Comparison of ENCODE assay signal across 22 cellular contexts in the genomic region with DNA sequence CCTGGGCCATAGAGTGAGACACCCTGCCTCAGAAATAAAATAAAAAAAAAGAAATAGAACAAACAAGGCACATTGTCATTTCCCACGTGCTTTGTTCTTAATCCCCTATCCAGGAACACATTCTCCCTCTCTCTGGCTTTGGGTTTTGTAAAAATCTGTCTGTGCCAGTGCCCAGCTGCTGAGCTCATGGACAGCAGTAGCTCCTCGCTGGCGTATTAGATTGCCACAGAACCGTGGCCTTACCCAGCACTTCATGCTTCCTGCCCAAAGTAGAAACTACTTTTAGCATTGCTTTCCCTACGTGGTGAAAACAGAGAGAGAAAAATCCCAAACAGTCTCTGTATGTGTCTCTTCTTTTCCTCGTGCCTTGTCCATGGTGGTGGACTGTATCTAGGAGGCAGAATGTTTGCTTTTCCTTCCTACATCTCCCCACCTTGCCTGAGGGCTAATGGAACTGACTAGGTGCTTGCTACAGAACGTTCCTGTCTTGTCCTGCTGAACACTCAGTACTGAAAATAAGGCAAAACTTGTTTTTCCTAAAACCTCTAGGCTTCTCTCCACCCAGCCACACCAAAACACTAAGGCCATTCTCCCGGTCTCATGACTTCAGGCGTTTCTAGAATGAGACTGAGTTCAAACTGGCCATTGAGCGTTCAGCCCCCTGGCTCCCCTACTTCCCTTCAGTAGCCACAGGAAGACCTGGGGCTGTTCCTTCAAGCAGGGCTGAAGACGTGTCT. TPM values are rescaled to one million over a fixed set of nuclear protein-coding genes. Genes with fewer than 3 reads are reported as not detected.
A peak's percentile ranks its signal among the peaks of the same experiment; 100 is the strongest.
DNase-seq lines count a peak whose midpoint lies in the region; ATAC-seq and TF ChIP-seq lines count a peak whose summit lies in the region.
"Had no signal": no experiment of that assay in that cellular context is flagged by ENCODE, and none has a peak within 500 bp of the region (broad histone marks: within the 10 kb centered on the region; RNA-seq: fewer than 3 reads in every experiment).

No MANE protein-coding gene starts in this region.

- ATAC-seq in activated naive CD8-positive, alpha-beta T cell treated with anti-CD3 and anti-CD28 coated beads, Interleukin-2, amount 10 ng/mL, durations not matched to agents 7 days and 5 days (ENCODE audit: low read depth): no peak
- ATAC-seq in GM21528 (IDR thresholded peaks at IDR 0.05; ENCODE audit: low FRiP score, unreplicated experiment): no peak
- ATAC-seq: effector memory CD8-positive, alpha-beta T cell; heart right ventricle; lower lobe of right lung; naive thymus-derived CD4-positive, alpha-beta T cell had no signal

- no peaks in the 10 kb centered on the region for H3K36me3 Mint-ChIP-seq in activated naive CD8-positive, alpha-beta T cell treated with anti-CD3 and anti-CD28 coated beads, Interleukin-2, amount 10 ng/mL, durations not matched to agents 7 days and 5 days
- peaks cover 5% of the 10 kb centered on the region for H3K36me3 Mint-ChIP-seq in activated naive CD8-positive, alpha-beta T cell treated with anti-CD3 and anti-CD28 coated beads for 36 hours
- H3K36me3 Mint-ChIP-seq in mesothelial cell of epicardium: peaks cover 3% of the 10 kb centered on the region

- no peaks in the 10 kb centered on the region for H3K27me3 Mint-ChIP-seq in activated naive CD8-positive, alpha-beta T cell treated with anti-CD3 and anti-CD28 coated beads, Interleukin-2, amount 10 ng/mL, durations not matched to agents 7 days and 5 days
- H3K27me3 Mint-ChIP-seq in activated naive CD8-positive, alpha-beta T cell treated with anti-CD3 and anti-CD28 coated beads for 36 hours: no peaks in the 10 kb centered on the region
- no peaks in the 10 kb centered on the region for H3K27me3 Mint-ChIP-seq in mesothelial cell of epicardium (ENCODE audit: low read depth)
- H3K27me3 Mint-ChIP-seq: CD4-positive, CD25-positive, alpha-beta regulatory T cell; effector memory CD8-positive, alpha-beta T cell; naive thymus-derived CD4-positive, alpha-beta T cell had no signal

- H3K27ac ChIP-seq in caudate nucleus (ENCODE audit: low read depth, low read length): peak overlapping the region; percentile 48
- H3K27ac ChIP-seq: heart right ventricle, lower lobe of right lung, SJCRH30, uterus had no signal

- H3K4me1 Mint-ChIP-seq in activated naive CD8-positive, alpha-beta T cell treated with anti-CD3 and anti-CD28 coated beads, Interleukin-2, amount 10 ng/mL, durations not matched to agents 7 days and 5 days: no peaks in the 10 kb centered on the region
- H3K4me1 Mint-ChIP-seq in activated naive CD8-positive, alpha-beta T cell treated with anti-CD3 and anti-CD28 coated beads for 36 hours: no peaks in the 10 kb centered on the region
- H3K4me1 Mint-ChIP-seq in mesothelial cell of epicardium: peaks cover 8% of the 10 kb centered on the region
- H3K4me1 Mint-ChIP-seq: CD4-positive, CD25-positive, alpha-beta regulatory T cell; naive thymus-derived CD4-positive, alpha-beta T cell had no signal

- H3K4me3 Mint-ChIP-seq in activated naive CD8-positive, alpha-beta T cell treated with anti-CD3 and anti-CD28 coated beads, Interleukin-2, amount 10 ng/mL, durations not matched to agents 7 days and 5 days: no peak overlapping the region
- no peak overlapping the region for H3K4me3 Mint-ChIP-seq in activated naive CD8-positive, alpha-beta T cell treated with anti-CD3 and anti-CD28 coated beads for 36 hours
- no peak overlapping the region for H3K4me3 Mint-ChIP-seq in mesothelial cell of epicardium
- H3K4me3 Mint-ChIP-seq: CD4-positive, CD25-positive, alpha-beta regulatory T cell; effector memory CD8-positive, alpha-beta T cell; naive thymus-derived CD4-positive, alpha-beta T cell; T-helper 1 cell treated with Interleukin-12 subunit alpha and Interleukin-12 subunit beta and Interleukin-4 antibody, amounts not matched to agents 30 μg/mL and 1 μg/mL, for 36 hours had no signal

- no peaks in the 10 kb centered on the region for H3K9me3 Mint-ChIP-seq in activated naive CD8-positive, alpha-beta T cell treated with anti-CD3 and anti-CD28 coated beads, Interleukin-2, amount 10 ng/mL, durations not matched to agents 7 days and 5 days
- H3K9me3 Mint-ChIP-seq in activated naive CD8-positive, alpha-beta T cell treated with anti-CD3 and anti-CD28 coated beads for 36 hours: no peaks in the 10 kb centered on the region
- no peaks in the 10 kb centered on the region for H3K9me3 Mint-ChIP-seq in mesothelial cell of epicardium
- H3K9me3 Mint-ChIP-seq: CD4-positive, CD25-positive, alpha-beta regulatory T cell; effector memory CD8-positive, alpha-beta T cell; naive thymus-derived CD4-positive, alpha-beta T cell; T-helper 1 cell treated with Interleukin-12 subunit alpha and Interleukin-12 subunit beta and Interleukin-4 antibody, amounts not matched to agents 30 μg/mL and 1 μg/mL, for 36 hours had no signal

- POLR2A ChIA-PET in activated naive CD8-positive, alpha-beta T cell treated with anti-CD3 and anti-CD28 coated beads, Interleukin-2, amount 10 ng/mL, durations not matched to agents 7 days and 5 days (lab: Charles Lee): no interaction called here

- TF ChIP-seq CTCF in mesothelial cell of epicardium (IDR thresholded peaks at IDR 0.05; ENCODE audit: unreplicated experiment): no peak

- peak overlapping the region; percentile 45 for H3K27ac Mint-ChIP-seq in activated naive CD8-positive, alpha-beta T cell treated with anti-CD3 and anti-CD28 coated beads, Interleukin-2, amount 10 ng/mL, durations not matched to agents 7 days and 5 days
- H3K27ac Mint-ChIP-seq in activated naive CD8-positive, alpha-beta T cell treated with anti-CD3 and anti-CD28 coated beads for 36 hours: no peak overlapping the region
- H3K27ac Mint-ChIP-seq in mesothelial cell of epicardium: peak overlapping the region; percentile 39
- H3K27ac Mint-ChIP-seq: CD4-positive, CD25-positive, alpha-beta regulatory T cell; effector memory CD8-positive, alpha-beta T cell; T-helper 1 cell treated with Interleukin-12 subunit alpha and Interleukin-12 subunit beta and Interleukin-4 antibody, amounts not matched to agents 30 μg/mL and 1 μg/mL, for 36 hours had no signal

- no peak for DNase-seq in activated naive CD8-positive, alpha-beta T cell treated with anti-CD3 and anti-CD28 coated beads, Interleukin-2, amount 10 ng/mL, durations not matched to agents 7 days and 5 days
- DNase-seq in activated naive CD8-positive, alpha-beta T cell treated with anti-CD3 and anti-CD28 coated beads for 36 hours: no peak
- DNase-seq in caudate nucleus (lab: John Stamatoyannopoulos, UW) (no peak), mesothelial cell of epicardium (ENCODE audit: low spot score in 2 of 2, unreplicated experiment in 2 of 2) (no peak), HUDEP-2 (lab: John Stamatoyannopoulos, UW; ENCODE audit: unreplicated experiment in 76 of 76) (no peak), UCSD-AML1 (lab: John Stamatoyannopoulos, UW; ENCODE audit: unreplicated experiment) (no peak), retina (no peak)
- DNase-seq: activated effector memory CD4-positive, alpha-beta T cell treated with Interleukin-2 at 50 U/mL for 16 hours; aorta; CD4-positive, CD25-positive, alpha-beta regulatory T cell; cerebellar nuclear complex; DMS79; effector memory CD8-positive, alpha-beta T cell; heart right ventricle; lower lobe of right lung; naive thymus-derived CD4-positive, alpha-beta T cell; NCI-H1417 treated with DMSO at 0.1 percent for 48 hours; posterior cingulate gyrus; SJCRH30; uterus had no signal

RNA-seq across cellular contexts. Expression of gene MNT, which starts 26.1 kb away (rescaled TPM):
- total RNA-seq in activated naive CD8-positive, alpha-beta T cell treated with anti-CD3 and anti-CD28 coated beads, Interleukin-2, amount 10 ng/mL, durations not matched to agents 7 days and 5 days: 10 to 100 TPM; 35.6 to 38.6 TPM
- 10 to 100 TPM; 23.8 to 25.6 TPM for total RNA-seq in activated naive CD8-positive, alpha-beta T cell treated with anti-CD3 and anti-CD28 coated beads for 36 hours
- 47.5 to 49.1 TPM (median 48.3 TPM) in 3 replicates for total RNA-seq in mesothelial cell of epicardium

RNA-seq across cellular contexts. Expression of gene SGSM2, which starts 37.4 kb away (rescaled TPM):
- total RNA-seq in activated naive CD8-positive, alpha-beta T cell treated with anti-CD3 and anti-CD28 coated beads, Interleukin-2, amount 10 ng/mL, durations not matched to agents 7 days and 5 days: 100 to 1,000 TPM; 116 to 131 TPM
- 10 to 100 TPM; 35.7 to 36.8 TPM for total RNA-seq in activated naive CD8-positive, alpha-beta T cell treated with anti-CD3 and anti-CD28 coated beads for 36 hours
- 79.2 to 80.9 TPM (median 79.3 TPM) in 3 replicates for total RNA-seq in mesothelial cell of epicardium

RNA-seq across cellular contexts. Expression of gene TSR1, which starts 38.5 kb away (rescaled TPM):
- 10 to 100 TPM; 27.8 to 30.2 TPM for total RNA-seq in activated naive CD8-positive, alpha-beta T cell treated with anti-CD3 and anti-CD28 coated beads, Interleukin-2, amount 10 ng/mL, durations not matched to agents 7 days and 5 days
- total RNA-seq in activated naive CD8-positive, alpha-beta T cell treated with anti-CD3 and anti-CD28 coated beads for 36 hours: 100 to 1,000 TPM; 115 to 120 TPM
- total RNA-seq in mesothelial cell of epicardium: 37.7 to 41.4 TPM (median 40.6 TPM) in 3 replicates
